ENCODE assay signal across 28 cellular contexts in the genomic region with DNA sequence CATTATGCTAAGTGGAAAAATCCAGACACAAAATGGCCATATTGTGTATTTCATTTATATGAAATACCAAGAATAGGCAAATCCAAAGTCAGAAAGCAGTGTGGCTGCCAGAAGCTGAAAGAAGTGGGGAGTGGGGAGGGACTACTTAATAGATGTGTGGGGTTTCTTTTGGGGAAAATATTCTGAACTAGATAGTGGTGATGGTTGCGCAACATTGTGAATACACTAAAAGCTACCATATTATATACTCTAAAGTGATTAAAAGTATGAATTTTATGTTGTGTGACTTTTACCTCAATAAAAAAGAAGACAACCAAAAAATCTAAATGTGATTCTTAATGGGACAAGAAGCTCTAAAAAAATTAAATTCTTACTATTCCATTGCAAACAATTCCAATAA.
"Had no signal": no experiment of that assay in that cellular context is flagged by ENCODE, and none has a peak within 500 bp of the region (broad histone marks: within the 10 kb centered on the region; RNA-seq: fewer than 3 reads in every experiment).

No MANE protein-coding gene starts in this region.

- H3K4me3 Mint-ChIP-seq: immature natural killer cell; naive thymus-derived CD8-positive, alpha-beta T cell; nephron; neural crest cell; stimulated activated effector memory CD8-positive, alpha-beta T cell treated with anti-CD3 and anti-CD28 coated beads, Interleukin-12 subunit alpha, Interleukin-12 subunit beta, amount 100 ng/mL, for 72 hours; stimulated activated naive CD8-positive, alpha-beta T cell treated with anti-CD3 and anti-CD28 coated beads, Interleukin-15, Interleukin-2, amounts not matched to agents 100 ng/mL and 50 ng/mL, for 24 hours; type B pancreatic cell had no signal

- H3K27me3 ChIP-seq: left lung, pancreas, sigmoid colon, spleen, suprapubic skin, tibial nerve, uterus had no signal

- H3K9me3 Mint-ChIP-seq: immature natural killer cell; naive thymus-derived CD8-positive, alpha-beta T cell; nephron; neural crest cell; stimulated activated effector memory CD8-positive, alpha-beta T cell treated with anti-CD3 and anti-CD28 coated beads, Interleukin-12 subunit alpha, Interleukin-12 subunit beta, amount 100 ng/mL, for 72 hours; stimulated activated naive CD8-positive, alpha-beta T cell treated with anti-CD3 and anti-CD28 coated beads, Interleukin-15, Interleukin-2, amounts not matched to agents 100 ng/mL and 50 ng/mL, for 24 hours; type B pancreatic cell had no signal

- DNase-seq: immature natural killer cell; kidney; left colon; left lung; lower lobe of right lung; mammary epithelial cell; mesenchymal stem cell; naive thymus-derived CD8-positive, alpha-beta T cell; nucleus accumbens; pancreas; retina; right cardiac atrium; sigmoid colon; small intestine; spleen; stimulated activated CD4-positive, alpha-beta T cell treated with anti-CD3 and anti-CD28 coated beads, Interleukin-4, amount 100 ng/mL, for 24 hours; stimulated activated naive CD4-positive, alpha-beta T cell; uterus had no signal

- H3K27ac Mint-ChIP-seq: immature natural killer cell; nephron; stimulated activated effector memory CD8-positive, alpha-beta T cell treated with anti-CD3 and anti-CD28 coated beads, Interleukin-12 subunit alpha, Interleukin-12 subunit beta, amount 100 ng/mL, for 72 hours; stimulated activated naive CD8-positive, alpha-beta T cell treated with anti-CD3 and anti-CD28 coated beads, Interleukin-15, Interleukin-2, amounts not matched to agents 100 ng/mL and 50 ng/mL, for 24 hours; type B pancreatic cell had no signal

- H3K36me3 Mint-ChIP-seq: immature natural killer cell; naive thymus-derived CD8-positive, alpha-beta T cell; stimulated activated effector memory CD8-positive, alpha-beta T cell treated with anti-CD3 and anti-CD28 coated beads, Interleukin-12 subunit alpha, Interleukin-12 subunit beta, amount 100 ng/mL, for 72 hours; type B pancreatic cell had no signal

- H3K4me1 Mint-ChIP-seq: immature natural killer cell; naive thymus-derived CD8-positive, alpha-beta T cell; neural crest cell; stimulated activated effector memory CD8-positive, alpha-beta T cell treated with anti-CD3 and anti-CD28 coated beads, Interleukin-12 subunit alpha, Interleukin-12 subunit beta, amount 100 ng/mL, for 72 hours had no signal

- ATAC-seq: left colon; left lung; lower lobe of right lung; naive thymus-derived CD8-positive, alpha-beta T cell; pancreas; right cardiac atrium; stimulated activated effector memory CD8-positive, alpha-beta T cell treated with anti-CD3 and anti-CD28 coated beads, Interleukin-12 subunit alpha, Interleukin-12 subunit beta, amount 100 ng/mL, for 72 hours had no signal

- H3K9me3 ChIP-seq: left lung, lower lobe of right lung, pancreas, prostate gland, sigmoid colon, spleen, suprapubic skin, thoracic aorta, tibial nerve, uterus had no signal

- FAIRE-seq: islet of Langerhans, kidney, pancreas, small intestine had no signal

- H3K4me3 ChIP-seq: left lung, lower lobe of right lung, pancreas, prostate gland, sigmoid colon, spleen, suprapubic skin, thoracic aorta, tibial nerve, uterus had no signal

- H3K27ac ChIP-seq: left lung, lower lobe of right lung, pancreas, prostate gland, sigmoid colon, spleen, suprapubic skin, thoracic aorta, tibial nerve, uterus had no signal

- H3K27me3 Mint-ChIP-seq: naive thymus-derived CD8-positive, alpha-beta T cell; stimulated activated naive CD8-positive, alpha-beta T cell treated with anti-CD3 and anti-CD28 coated beads, Interleukin-15, Interleukin-2, amounts not matched to agents 100 ng/mL and 50 ng/mL, for 24 hours had no signal

- H3K4me1 ChIP-seq: left lung, lower lobe of right lung, pancreas, prostate gland, sigmoid colon, uterus had no signal

- H3K36me3 ChIP-seq: left lung, lower lobe of right lung, pancreas, prostate gland, sigmoid colon, spleen, suprapubic skin, thoracic aorta, tibial nerve, uterus had no signal
